Comparison of ENCODE assay signal across 17 cellular contexts in the genomic region with DNA sequence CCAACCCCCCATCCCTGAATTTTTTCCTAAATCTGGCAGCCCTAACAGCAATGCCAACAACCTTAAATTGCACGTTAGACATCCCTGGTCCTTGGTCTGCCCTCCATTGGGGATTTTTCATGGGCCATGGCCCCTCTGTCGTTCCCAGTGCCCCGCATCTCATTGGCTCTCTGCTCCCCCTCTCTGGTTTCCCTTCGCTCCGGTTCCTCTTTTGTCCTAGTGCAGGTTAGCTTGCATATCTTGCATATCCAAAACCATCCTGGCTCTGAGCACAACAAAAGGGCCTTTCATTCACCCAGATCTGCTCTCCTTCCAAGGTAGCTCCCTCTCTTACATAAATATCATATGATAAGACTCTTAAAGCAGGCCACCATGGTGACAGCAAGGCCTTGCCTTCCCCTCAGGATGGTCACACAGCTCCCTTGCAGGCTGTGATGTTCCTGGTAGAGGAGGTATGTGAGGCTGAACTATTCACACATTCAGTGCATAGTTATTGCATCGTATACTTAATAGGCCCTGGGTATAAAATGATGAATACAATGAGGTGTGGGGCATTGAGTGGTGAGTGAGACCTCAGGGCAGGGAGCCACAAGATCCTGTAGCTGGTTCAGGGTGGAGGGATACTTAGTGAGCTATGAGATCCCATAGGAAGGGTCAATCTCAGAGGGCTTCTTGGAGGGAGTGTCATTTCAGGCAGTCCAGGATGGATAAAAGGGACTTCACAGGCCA.
"Had no signal": no experiment of that assay in that cellular context is flagged by ENCODE, and none has a peak within 500 bp of the region (broad histone marks: within the 10 kb centered on the region; RNA-seq: fewer than 3 reads in every experiment).

No MANE protein-coding gene starts in this region.

- H3K36me3 Mint-ChIP-seq: activated naive CD4-positive, alpha-beta T cell treated with anti-CD3 and anti-CD28 coated beads, Interleukin-2, amount 50 U/mL, for 72 hours had no signal

- H3K27ac Mint-ChIP-seq: activated CD8-positive, alpha-beta T cell treated with anti-CD3 and anti-CD28 coated beads, Interleukin-2, amount 10 ng/mL, durations not matched to agents 7 days and 5 days; activated T-helper 2 cell treated with anti-CD3 and anti-CD28 coated beads, Interferon-gamma antibody, Interleukin-2, Interleukin-4, amounts not matched to agents 10 μg/mL and 5 μg/mL and 100 μg/mL, durations not matched to agents 14 hours and 24 hours and 36 hours had no signal

- H3K27me3 ChIP-seq: body of pancreas, gastrocnemius medialis, pancreas had no signal

- H3K9me3 ChIP-seq: body of pancreas, gastrocnemius medialis, pancreas had no signal

- H3K4me3 Mint-ChIP-seq: activated CD8-positive, alpha-beta T cell treated with anti-CD3 and anti-CD28 coated beads, Interleukin-2, amount 10 ng/mL, durations not matched to agents 7 days and 5 days had no signal

- H3K9me3 Mint-ChIP-seq: activated naive CD4-positive, alpha-beta T cell treated with anti-CD3 and anti-CD28 coated beads, Interleukin-2, amount 50 U/mL, for 72 hours; activated T-helper 2 cell treated with anti-CD3 and anti-CD28 coated beads, Interferon-gamma antibody, Interleukin-2, Interleukin-4, amounts not matched to agents 10 μg/mL and 5 μg/mL and 100 μg/mL, durations not matched to agents 14 hours and 24 hours and 36 hours had no signal

- H3K36me3 ChIP-seq: gastrocnemius medialis, pancreas, WERI-Rb-1 had no signal

- ATAC-seq: activated CD8-positive, alpha-beta T cell treated with anti-CD3 and anti-CD28 coated beads, Interleukin-2, amount 10 ng/mL, durations not matched to agents 7 days and 5 days; activated naive CD4-positive, alpha-beta T cell treated with anti-CD3 and anti-CD28 coated beads, Interleukin-2, amount 50 U/mL, for 72 hours; body of pancreas; gastrocnemius medialis; left ventricle myocardium superior; pancreas had no signal

- H3K27ac ChIP-seq: body of pancreas, epithelial cell of prostate, gastrocnemius medialis, pancreas, WERI-Rb-1 had no signal

- DNase-seq: activated CD4-positive, alpha-beta T cell treated with anti-CD3 and anti-CD28 coated beads for 48 hours; activated CD8-positive, alpha-beta T cell treated with anti-CD3 and anti-CD28 coated beads, Interleukin-2, amount 10 ng/mL, durations not matched to agents 7 days and 5 days; amniotic stem cell; body of pancreas; central memory CD4-positive, alpha-beta T cell; cortex of kidney; effector memory CD4-positive, alpha-beta T cell; gastrocnemius medialis; kidney; left ventricle myocardium superior; pancreas; substantia nigra; trophoblast cell; WERI-Rb-1 had no signal

- H3K4me3 ChIP-seq: body of pancreas, gastrocnemius medialis, pancreas had no signal
